Comparison of ENCODE assay signal across 22 cellular contexts in the genomic region with DNA sequence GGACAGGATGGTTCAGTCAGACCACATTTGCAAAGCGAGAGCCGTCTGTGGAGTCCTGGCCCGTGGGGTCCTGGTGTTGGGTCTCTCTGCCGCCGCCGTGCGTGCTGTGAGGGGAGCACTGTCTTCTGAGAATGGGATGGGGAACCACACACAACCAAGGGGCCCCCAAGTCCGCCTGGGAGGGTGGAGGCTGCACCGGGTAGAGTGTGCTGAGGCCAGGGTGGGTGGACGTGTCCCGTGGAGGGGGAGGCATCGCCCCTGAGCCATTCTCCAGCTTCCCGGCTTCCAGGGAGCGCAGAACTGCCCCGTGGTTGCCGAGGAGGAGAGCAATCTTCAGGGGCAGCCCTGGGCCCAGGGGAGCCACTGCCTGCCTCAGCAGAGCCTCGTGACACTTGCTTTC.
"Had no signal": no experiment of that assay in that cellular context is flagged by ENCODE, and none has a peak within 500 bp of the region (broad histone marks: within the 10 kb centered on the region; RNA-seq: fewer than 3 reads in every experiment).

No MANE protein-coding gene starts in this region.

- H3K27me3 ChIP-seq: neural progenitor cell had no signal

- H3K4me1 Mint-ChIP-seq: activated naive CD8-positive, alpha-beta T cell treated with anti-CD3 and anti-CD28 coated beads for 36 hours had no signal

- H3K36me3 Mint-ChIP-seq: activated naive CD8-positive, alpha-beta T cell treated with anti-CD3 and anti-CD28 coated beads for 36 hours; brain; naive B cell; neural progenitor cell; T-cell had no signal

- H3K27ac Mint-ChIP-seq: activated naive CD8-positive, alpha-beta T cell treated with anti-CD3 and anti-CD28 coated beads for 36 hours; activated T-helper 1 cell treated with anti-CD3 and anti-CD28 coated beads, Interleukin-12 subunit alpha, Interleukin-12 subunit beta, Interleukin-2, Interleukin-4 antibody, amounts not matched to agents 30 ng/mL and 10 ng/mL and 1 ng/mL, durations not matched to agents 14 hours and 24 hours and 36 hours; dendritic cell treated with granulocyte-macrophage colony-stimulating factor and Interleukin-4, amounts not matched to agents 40 ng/mL and 50 ng/mL, for 4 days; T-cell had no signal

- H3K9me3 Mint-ChIP-seq: activated naive CD8-positive, alpha-beta T cell treated with anti-CD3 and anti-CD28 coated beads for 36 hours; activated T-helper 1 cell treated with anti-CD3 and anti-CD28 coated beads, Interleukin-12 subunit alpha, Interleukin-12 subunit beta, Interleukin-2, Interleukin-4 antibody, amounts not matched to agents 30 ng/mL and 10 ng/mL and 1 ng/mL, durations not matched to agents 14 hours and 24 hours and 36 hours; dendritic cell treated with granulocyte-macrophage colony-stimulating factor and Interleukin-4, amounts not matched to agents 40 ng/mL and 50 ng/mL, for 4 days; neural progenitor cell; T-cell had no signal

- H3K27ac ChIP-seq: epithelial cell of prostate, neural progenitor cell, parathyroid adenoma, tibial artery had no signal

- H3K79me2 ChIP-seq: parathyroid adenoma had no signal

- DNase-seq: activated naive CD8-positive, alpha-beta T cell treated with anti-CD3 and anti-CD28 coated beads for 36 hours; amygdala; cerebellar nuclear complex; effector memory CD4-positive, alpha-beta T cell; left colon; naive B cell; retina; stimulated activated CD4-positive, alpha-beta T cell treated with anti-CD3 and anti-CD28 coated beads, Interleukin-4, amount 100 ng/mL, for 1 hour; stimulated activated naive CD4-positive, alpha-beta T cell; T-cell; T-helper 9 cell; tibial artery had no signal

- H2AFZ ChIP-seq: parathyroid adenoma had no signal

- H3K36me3 ChIP-seq: gastrocnemius medialis, heart right ventricle, neural progenitor cell, tibial artery had no signal

- H3K9ac ChIP-seq: neural progenitor cell, parathyroid adenoma had no signal

- H3K4me3 Mint-ChIP-seq: activated naive CD8-positive, alpha-beta T cell treated with anti-CD3 and anti-CD28 coated beads for 36 hours; activated T-helper 1 cell treated with anti-CD3 and anti-CD28 coated beads, Interleukin-12 subunit alpha, Interleukin-12 subunit beta, Interleukin-2, Interleukin-4 antibody, amounts not matched to agents 30 ng/mL and 10 ng/mL and 1 ng/mL, durations not matched to agents 14 hours and 24 hours and 36 hours; dendritic cell treated with granulocyte-macrophage colony-stimulating factor and Interleukin-4, amounts not matched to agents 40 ng/mL and 50 ng/mL, for 4 days; naive B cell; T-cell had no signal

- H3K4me3 ChIP-seq: gastrocnemius medialis, heart right ventricle, lung, neural progenitor cell, tibial artery had no signal

- ATAC-seq: activated CD4-positive, CD25-positive, alpha-beta regulatory T cell treated with anti-CD3 and anti-CD28 coated beads, Interleukin-2, amount 50 U/mL, for 24 hours; left colon; T-cell had no signal

- H3K9me3 ChIP-seq: gastrocnemius medialis, heart right ventricle, tibial artery had no signal

- H3K4me1 ChIP-seq: gastrocnemius medialis, parathyroid adenoma, tibial artery had no signal
